10 cellular contexts compared by ENCODE assay signal in the genomic region with DNA sequence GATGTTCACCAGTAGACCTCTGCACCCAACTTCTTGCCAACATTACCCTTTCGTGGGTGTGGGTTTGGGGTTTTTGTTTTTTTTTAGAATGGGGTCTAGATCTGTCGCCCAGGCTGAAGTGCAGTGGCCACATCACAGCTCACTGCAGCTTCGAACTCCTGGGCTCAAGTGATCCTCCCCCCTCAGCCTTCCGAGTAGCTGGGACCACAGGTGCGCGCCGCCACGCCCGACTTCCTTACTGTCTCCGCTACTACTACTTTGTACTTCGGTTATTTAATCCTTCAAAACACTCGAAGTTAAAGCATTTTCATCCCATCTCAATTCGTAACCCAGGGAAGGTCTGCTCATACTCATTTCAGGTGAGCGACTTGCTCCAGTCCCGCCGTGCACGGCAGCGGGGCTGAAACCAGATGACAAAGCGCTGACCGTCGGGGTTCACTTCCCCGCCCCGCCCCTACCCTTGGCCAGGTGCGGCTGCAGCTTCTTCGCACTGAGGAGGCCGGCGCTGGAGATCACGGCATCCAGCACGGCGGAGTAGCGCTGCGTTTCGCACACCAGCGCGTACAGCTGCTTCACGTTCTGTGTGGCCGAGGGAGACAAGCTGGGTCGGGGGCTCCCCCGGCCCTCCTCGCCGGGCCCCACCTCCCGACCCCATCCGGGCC. TPM values are rescaled to one million over a fixed set of nuclear protein-coding genes. Genes with fewer than 3 reads are reported as not detected.
DNase-seq lines count a peak whose midpoint lies in the region; ATAC-seq and TF ChIP-seq lines count a peak whose summit lies in the region.
"Not testable (repeated sequence)": the region's sequence is repeated elsewhere in the genome, so short reads cannot be mapped to it uniquely, and the experiment has no call there.
"Had no signal": no experiment of that assay in that cellular context is flagged by ENCODE, and none has a peak within 500 bp of the region (broad histone marks: within the 10 kb centered on the region; RNA-seq: fewer than 3 reads in every experiment).

No MANE protein-coding gene starts in this region.

- not testable (repeated sequence) for H2AFZ ChIP-seq in SK-N-SH (ENCODE audit: low read depth)

- ATAC-seq in CD4-positive, alpha-beta T cell (ENCODE audit: poor library complexity): peak; percentile 50
- ATAC-seq in GM19328 (IDR thresholded peaks at IDR 0.05; ENCODE audit: unreplicated experiment): peak; percentile 55
- ATAC-seq in HG03280 (IDR thresholded peaks at IDR 0.05; ENCODE audit: unreplicated experiment): peak; percentile 53

- not testable (repeated sequence) for H3K4me1 Mint-ChIP-seq in CD4-positive, alpha-beta T cell (ENCODE audit: low read depth); HFFc6 (ENCODE audit: low read depth)

- TF ChIP-seq RAD21 in SK-N-SH (IDR thresholded peaks at IDR 0.05; ENCODE audit: low read length): not testable (repeated sequence)

- 0 out of 2 replicates have a peak overlapping the region, but pooled peaks have one; percentile 49 for H3K9ac ChIP-seq in SK-N-SH
- H3K9ac ChIP-seq in iPS-20b (ENCODE audit: low read depth, low read length); skeletal muscle satellite cell (ENCODE audit: low read depth, low read length): not testable (repeated sequence)

- POLR2A ChIA-PET in CD4-positive, alpha-beta T cell (lab: Charles Lee); SK-N-SH (lab: Yijun Ruan, JAX): not testable (repeated sequence)

- not testable (repeated sequence) for H3K27ac Mint-ChIP-seq in CD4-positive, alpha-beta T cell; HFFc6

- H3K9me2 ChIP-seq in SK-N-SH: not testable (repeated sequence)

- not testable (repeated sequence) for H3K9me3 Mint-ChIP-seq in CD4-positive, alpha-beta T cell; HFFc6

- H3K36me3 Mint-ChIP-seq in CD4-positive, alpha-beta T cell (ENCODE audit: low read depth); HFFc6 (ENCODE audit: low read depth): not testable (repeated sequence)

- not testable (repeated sequence) for H3K27me3 ChIP-seq in CD4-positive, alpha-beta T cell (ENCODE audit: control insufficient read depth, insufficient read depth, low read length); SK-N-SH (ENCODE audit: insufficient read depth); iPS-20b (ENCODE audit: insufficient read depth, low read length); skeletal muscle satellite cell (ENCODE audit: control insufficient read depth, insufficient read depth, low read length)

- H3K4me1 ChIP-seq in SK-N-SH (ENCODE audit: control insufficient read depth in 1 of 2, insufficient read depth in 2 of 2, low read depth in 1 of 2, low read length in 1 of 2); iPS-20b (ENCODE audit: insufficient read depth, low read length); skeletal muscle satellite cell (ENCODE audit: control insufficient read depth, insufficient read depth, low read length): not testable (repeated sequence)

- not testable (repeated sequence) for H3F3A ChIP-seq in SK-N-SH (replicated peaks; ENCODE audit: insufficient read depth)

- H3K27me3 Mint-ChIP-seq in CD4-positive, alpha-beta T cell; HFFc6 (ENCODE audit: insufficient read depth): not testable (repeated sequence)

- not testable (repeated sequence) for TF ChIP-seq EP300 in SK-N-SH (IDR thresholded peaks at IDR 0.05; ENCODE audit: borderline replicate concordance in 1 of 2, low read depth in 1 of 2, low read length in 1 of 2)

- not testable (repeated sequence) for H3K27ac ChIP-seq in CD4-positive, alpha-beta T cell (ENCODE audit: low read depth, low read length); SK-N-SH (ENCODE audit: low read depth in 2 of 2, low read length in 1 of 2); iPS-20b (ENCODE audit: low read length)

- H3K4me3 ChIP-seq in SK-N-SH (ENCODE audit: low read depth in 2 of 2, low read length in 1 of 2) (peak overlapping the region in 1 of 2 experiments; percentile 44; a peak in 2 of 4 replicates), choroid plexus epithelial cell (ENCODE audit: low read depth, low read length) (peak overlapping the region; percentile 40), iPS-20b (ENCODE audit: low read length) (peak overlapping the region; percentile 58; the same call in 1 of the 2 replicates), skeletal muscle satellite cell (ENCODE audit: low read length) (peak overlapping the region; percentile 57)

- H3K4me2 ChIP-seq in SK-N-SH: peak overlapping the region; percentile 77; the same call in 1 of the 2 replicates
- peak overlapping the region; percentile 62 for H3K4me2 ChIP-seq in skeletal muscle satellite cell (ENCODE audit: low read length)

- not testable (repeated sequence) for H3K36me3 ChIP-seq in SK-N-SH (replicated peaks in 1 of 2; ENCODE audit: control insufficient read depth in 1 of 2, insufficient read depth in 2 of 2, low read length in 1 of 2); iPS-20b (ENCODE audit: insufficient read depth, low read depth, low read length); skeletal muscle satellite cell (ENCODE audit: insufficient read depth, low read length)

- 20% methylated on average over 1 of the region's 43 CpGs for WGBS in SK-N-SH (ENCODE audit: low lambda C conversion rate)

- CTCF ChIA-PET in CD4-positive, alpha-beta T cell (lab: Charles Lee); SK-N-SH (lab: Yijun Ruan, JAX): not testable (repeated sequence)

- intact Hi-C loops in CD4-positive, alpha-beta T cell (cut with DNase I, micrococcal nuclease): not testable (repeated sequence)

- H3K79me2 ChIP-seq in SK-N-SH (ENCODE audit: insufficient read depth): not testable (repeated sequence)

- not testable (repeated sequence) for H4K20me1 ChIP-seq in SK-N-SH (ENCODE audit: insufficient read depth)

- DNase-seq in CD4-positive, alpha-beta T cell; HFFc6; SK-N-SH; choroid plexus epithelial cell (ENCODE audit: low read depth): not testable (repeated sequence)

- H3K9me3 ChIP-seq in CD4-positive, alpha-beta T cell (ENCODE audit: control insufficient read depth, low read length); SK-N-SH; iPS-20b (ENCODE audit: insufficient read depth, low read depth, low read length); skeletal muscle satellite cell (replicated peaks; ENCODE audit: low read length): not testable (repeated sequence)

- TF ChIP-seq CTCF in CD4-positive, alpha-beta T cell (IDR thresholded peaks at IDR 0.05); HFFc6 (IDR thresholded peaks at IDR 0.05); SK-N-SH (IDR thresholded peaks at IDR 0.05); choroid plexus epithelial cell (conservative IDR thresholded peaks at IDR 0.05; ENCODE audit: low read depth, low read length): not testable (repeated sequence)

- H3K4me3 Mint-ChIP-seq in CD4-positive, alpha-beta T cell: not testable (repeated sequence)
- H3K4me3 Mint-ChIP-seq in HFFc6: peak overlapping the region; percentile 41; the same call in 1 of the 2 replicates

RNA-seq across cellular contexts. Expression of a gene that starts 15.2 kb away (rescaled TPM):
- total RNA-seq in CD4-positive, alpha-beta T cell: 1 to 10 TPM; 4.1 to 4.4 TPM
- total RNA-seq in HFFc6 (2021; fragmentation: NEBNext Ultra II Directional; extraction: Animal tissue kit (Norgen Biotek cat#: 25700)): under 1 TPM in 1 of 6 experiments, not detected in 5; 0.21 TPM
- polyA plus RNA-seq in SK-N-SH (2012; rRNA removed): 0.21 and 0.26 TPM in 2 replicates
- polyA plus RNA-seq in SK-N-SH (2012; cell fraction: cytosol; rRNA removed): 0.03 and 0.08 TPM in 2 replicates
- polyA plus RNA-seq in SK-N-SH (2012; cell fraction: nucleus; rRNA removed): 4.2 and 6.3 TPM in 2 replicates
- not detected in 2 replicates for total RNA-seq in skeletal muscle satellite cell (2012; rRNA removed)
- total RNA-seq: HT-29 had no signal
- polyA plus RNA-seq: CD14-positive monocyte had no signal

RNA-seq across cellular contexts. Expression of a gene that starts 29.1 kb away (rescaled TPM):
- total RNA-seq in CD4-positive, alpha-beta T cell: 10 to 100 TPM; 66.2 to 67.9 TPM
- 10 to 100 TPM; 40.4 to 43.9 (median 42.2) TPM for total RNA-seq in HFFc6 (2021; fragmentation: NEBNext Ultra II Directional; extraction: Animal tissue kit (Norgen Biotek cat#: 25700))
- polyA plus RNA-seq in SK-N-SH (2012; rRNA removed): 8.3 and 14.0 TPM in 2 replicates
- polyA plus RNA-seq in SK-N-SH (2012; cell fraction: cytosol; rRNA removed): 13.7 and 16.4 TPM in 2 replicates
- polyA plus RNA-seq in SK-N-SH (2012; cell fraction: nucleus; rRNA removed): 36.6 and 39.8 TPM in 2 replicates
- total RNA-seq in skeletal muscle satellite cell (2012; rRNA removed): 6.8 and 7.9 TPM in 2 replicates

Comparison
In these comparisons a context has a peak if more than half of its experiments do, and no peak if none do; other contexts are left out.
1. RNA of a gene that starts 15.2 kb away (total RNA-seq): 4.1 to 4.4 TPM in CD4-positive, alpha-beta T cell; 0.21 TPM in HFFc6; every median in the first group is over 4 times any median in the second.
2. Peak in every context shown above with its lines, with median percentiles within 50 percentile points of each other: ATAC-seq.